Comparison of ENCODE assay signal across 1 cellular context in the genomic region with DNA sequence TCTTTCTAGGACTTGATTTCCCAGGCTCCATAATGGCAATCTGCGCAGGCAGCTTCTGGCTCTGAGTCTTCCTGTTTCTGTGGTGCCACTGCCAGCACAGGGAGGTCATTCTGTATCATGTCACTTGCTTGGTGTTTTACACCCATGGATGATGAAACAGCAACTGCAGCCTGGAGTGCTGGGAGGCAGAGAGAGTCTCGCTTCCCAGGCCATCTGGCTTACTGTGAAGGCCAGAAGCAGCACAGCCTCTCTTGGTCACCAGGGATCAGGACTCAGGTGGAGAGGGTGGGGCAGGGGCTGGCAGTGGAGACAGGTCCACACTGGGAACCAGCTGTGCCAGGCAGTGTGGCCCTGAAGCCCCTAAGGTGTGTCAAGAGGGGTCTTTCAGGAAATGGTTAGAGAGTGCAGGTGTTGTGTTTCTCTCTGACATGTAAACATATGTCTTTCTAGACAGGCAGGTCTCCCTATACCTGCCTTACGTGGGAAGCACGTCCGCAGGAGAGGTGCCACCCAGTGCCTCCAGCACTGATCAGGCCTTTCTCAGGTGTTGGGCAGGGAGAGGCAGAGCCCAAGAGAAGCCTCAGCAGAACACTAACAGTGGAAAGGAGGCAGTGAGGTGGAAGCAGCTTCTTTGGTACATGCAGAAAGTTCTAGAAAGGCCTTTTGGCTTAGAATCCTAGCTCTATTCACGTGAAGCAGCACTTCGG.
TF ChIP-seq lines count a peak whose summit lies in the region.

No MANE protein-coding gene starts in this region.

TF ChIP-seq in SK-N-SH treated with all-trans-retinoic acid at 6 μM for 48 hours, 23 proteins besides CTCF, POLR2A, EP300 and RAD21 (continued from another document):
- TF ChIP-seq GLIS3 (CRISPR knock-in tag; IDR thresholded peaks at IDR 0.05) (no peak), PPARA (CRISPR knock-in tag; IDR thresholded peaks at IDR 0.05; ENCODE audit: borderline replicate concordance) (no peak)
- TF ChIP-seq, protein P1, sequence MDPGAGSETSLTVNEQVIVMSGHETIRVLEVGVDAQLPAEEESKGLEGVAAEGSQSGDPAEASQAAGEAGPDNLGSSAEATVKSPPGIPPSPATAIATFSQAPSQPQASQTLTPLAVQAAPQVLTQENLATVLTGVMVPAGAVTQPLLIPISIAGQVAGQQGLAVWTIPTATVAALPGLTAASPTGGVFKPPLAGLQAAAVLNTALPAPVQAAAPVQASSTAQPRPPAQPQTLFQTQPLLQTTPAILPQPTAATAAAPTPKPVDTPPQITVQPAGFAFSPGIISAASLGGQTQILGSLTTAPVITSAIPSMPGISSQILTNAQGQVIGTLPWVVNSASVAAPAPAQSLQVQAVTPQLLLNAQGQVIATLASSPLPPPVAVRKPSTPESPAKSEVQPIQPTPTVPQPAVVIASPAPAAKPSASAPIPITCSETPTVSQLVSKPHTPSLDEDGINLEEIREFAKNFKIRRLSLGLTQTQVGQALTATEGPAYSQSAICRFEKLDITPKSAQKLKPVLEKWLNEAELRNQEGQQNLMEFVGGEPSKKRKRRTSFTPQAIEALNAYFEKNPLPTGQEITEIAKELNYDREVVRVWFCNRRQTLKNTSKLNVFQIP (CRISPR knock-in tag; IDR thresholded peaks at IDR 0.05; ENCODE audit: borderline replicate concordance, low read depth): no peak
- TF ChIP-seq, protein P2, sequence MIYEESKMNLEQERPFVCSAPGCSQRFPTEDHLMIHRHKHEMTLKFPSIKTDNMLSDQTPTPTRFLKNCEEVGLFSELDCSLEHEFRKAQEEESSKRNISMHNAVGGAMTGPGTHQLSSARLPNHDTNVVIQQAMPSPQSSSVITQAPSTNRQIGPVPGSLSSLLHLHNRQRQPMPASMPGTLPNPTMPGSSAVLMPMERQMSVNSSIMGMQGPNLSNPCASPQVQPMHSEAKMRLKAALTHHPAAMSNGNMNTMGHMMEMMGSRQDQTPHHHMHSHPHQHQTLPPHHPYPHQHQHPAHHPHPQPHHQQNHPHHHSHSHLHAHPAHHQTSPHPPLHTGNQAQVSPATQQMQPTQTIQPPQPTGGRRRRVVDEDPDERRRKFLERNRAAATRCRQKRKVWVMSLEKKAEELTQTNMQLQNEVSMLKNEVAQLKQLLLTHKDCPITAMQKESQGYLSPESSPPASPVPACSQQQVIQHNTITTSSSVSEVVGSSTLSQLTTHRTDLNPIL (CRISPR knock-in tag; IDR thresholded peaks at IDR 0.05; ENCODE audit: low read depth): no peak
- TF ChIP-seq, protein P3, sequence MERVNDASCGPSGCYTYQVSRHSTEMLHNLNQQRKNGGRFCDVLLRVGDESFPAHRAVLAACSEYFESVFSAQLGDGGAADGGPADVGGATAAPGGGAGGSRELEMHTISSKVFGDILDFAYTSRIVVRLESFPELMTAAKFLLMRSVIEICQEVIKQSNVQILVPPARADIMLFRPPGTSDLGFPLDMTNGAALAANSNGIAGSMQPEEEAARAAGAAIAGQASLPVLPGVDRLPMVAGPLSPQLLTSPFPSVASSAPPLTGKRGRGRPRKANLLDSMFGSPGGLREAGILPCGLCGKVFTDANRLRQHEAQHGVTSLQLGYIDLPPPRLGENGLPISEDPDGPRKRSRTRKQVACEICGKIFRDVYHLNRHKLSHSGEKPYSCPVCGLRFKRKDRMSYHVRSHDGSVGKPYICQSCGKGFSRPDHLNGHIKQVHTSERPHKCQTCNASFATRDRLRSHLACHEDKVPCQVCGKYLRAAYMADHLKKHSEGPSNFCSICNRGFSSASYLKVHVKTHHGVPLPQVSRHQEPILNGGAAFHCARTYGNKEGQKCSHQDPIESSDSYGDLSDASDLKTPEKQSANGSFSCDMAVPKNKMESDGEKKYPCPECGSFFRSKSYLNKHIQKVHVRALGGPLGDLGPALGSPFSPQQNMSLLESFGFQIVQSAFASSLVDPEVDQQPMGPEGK (CRISPR knock-in tag; IDR thresholded peaks at IDR 0.05; ENCODE audit: borderline replicate concordance): no peak
